18 cellular contexts compared by ENCODE assay signal in the genomic region with DNA sequence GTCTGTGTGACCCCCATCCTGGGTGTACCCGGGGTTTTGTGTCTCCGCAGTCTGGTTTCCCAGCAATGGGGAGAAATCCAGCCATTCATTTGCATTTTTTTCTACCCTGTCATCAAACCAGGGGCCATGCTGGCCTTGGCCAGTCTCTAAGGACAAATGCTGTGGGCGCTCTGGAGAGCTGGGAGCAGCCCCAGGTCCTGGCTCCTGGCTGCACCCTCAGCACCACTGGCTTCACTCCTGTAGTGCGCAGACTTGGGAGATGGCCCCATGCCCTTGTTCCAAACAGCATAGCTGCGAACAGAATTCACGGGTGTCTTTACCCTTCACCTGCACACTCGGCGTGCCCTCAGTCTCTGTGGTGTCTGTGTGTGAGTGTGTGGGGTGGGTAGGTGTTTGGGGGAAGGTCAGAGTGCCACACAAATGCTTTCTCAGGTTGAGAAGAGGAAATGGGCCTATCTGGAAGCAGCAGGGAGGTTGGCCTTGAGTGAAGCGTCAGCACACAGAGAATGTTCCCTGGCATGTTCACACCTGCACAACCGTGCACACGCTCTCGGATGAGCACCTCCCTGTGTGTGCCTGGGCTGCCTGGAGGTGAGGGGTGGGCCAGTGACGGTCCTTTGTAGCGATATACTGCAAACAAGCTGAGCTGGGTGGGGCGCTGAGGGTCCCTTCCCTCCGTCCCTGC.
DNase-seq lines count a peak whose midpoint lies in the region; ATAC-seq and TF ChIP-seq lines count a peak whose summit lies in the region.
"Had no signal": no experiment of that assay in that cellular context is flagged by ENCODE, and none has a peak within 500 bp of the region (broad histone marks: within the 10 kb centered on the region; RNA-seq: fewer than 3 reads in every experiment).

No MANE protein-coding gene starts in this region.

- H3K27me3 ChIP-seq in stomach, result no peaks in the 10 kb centered on the region
- H3K27me3 ChIP-seq: esophagus muscularis mucosa, uterus had no signal

- POLR2A ChIA-PET in activated B cell treated with CpG ODN at 0.5 μM for 24 hours (lab: Charles Lee), result no interaction called here

- CTCF ChIA-PET in activated B cell treated with CpG ODN at 0.5 μM for 24 hours (lab: Charles Lee), result no interaction called here

- H3K4me3 Mint-ChIP-seq in activated B cell treated with CpG ODN at 0.5 μM for 24 hours (no peak overlapping the region), immature natural killer cell (peak overlapping the region in 1 of 5 donors; percentile 9)
- H3K4me3 Mint-ChIP-seq: activated CD4-positive, alpha-beta T cell treated with anti-CD3 and anti-CD28 coated beads for 36 hours; activated naive CD4-positive, alpha-beta T cell treated with anti-CD3 and anti-CD28 coated beads, Interleukin-2, amount 50 U/mL, for 24 hours; CD14-positive monocyte; stimulated activated naive B cell treated with anti-CD40 and anti-IgM and Interleukin-4, amounts not matched to agents 10 μg/mL and 1 μg/mL and 100 μg/mL, for 72 hours had no signal

- H3K36me3 Mint-ChIP-seq in activated B cell treated with CpG ODN at 0.5 μM for 24 hours (ENCODE audit: low read depth) (no peaks in the 10 kb centered on the region), immature natural killer cell (peaks cover 0 to 4% (median 1%) of the 10 kb centered on the region in 3 donors)
- H3K36me3 Mint-ChIP-seq: activated naive CD4-positive, alpha-beta T cell treated with anti-CD3 and anti-CD28 coated beads, Interleukin-2, amount 50 U/mL, for 24 hours; CD14-positive monocyte; stimulated activated naive B cell treated with anti-CD40 and anti-IgM and Interleukin-4, amounts not matched to agents 10 μg/mL and 1 μg/mL and 100 μg/mL, for 72 hours had no signal

- H3K9me3 Mint-ChIP-seq in activated B cell treated with CpG ODN at 0.5 μM for 24 hours, result peaks cover 3% of the 10 kb centered on the region
- H3K9me3 Mint-ChIP-seq in immature natural killer cell, result peaks cover 0 to 5% (median 0%) of the 10 kb centered on the region in 6 donors
- H3K9me3 Mint-ChIP-seq: activated naive CD4-positive, alpha-beta T cell treated with anti-CD3 and anti-CD28 coated beads, Interleukin-2, amount 50 U/mL, for 24 hours had no signal

- TF ChIP-seq EP300 in stomach (IDR thresholded peaks at IDR 0.05), result no peak

- intact Hi-C loops in activated B cell treated with CpG ODN at 0.5 μM for 24 hours (cut with micrococcal nuclease) (no loop called here), stomach (cut with DNase I; ENCODE audit: low total_unique reads) (no loop called here)

- H3K4me3 ChIP-seq in stomach, result no peak overlapping the region
- H3K4me3 ChIP-seq: esophagus muscularis mucosa, PC-9, uterus had no signal

- H3K36me3 ChIP-seq in stomach, result no peaks in the 10 kb centered on the region
- H3K36me3 ChIP-seq: esophagus muscularis mucosa, uterus had no signal

- H3K27me3 Mint-ChIP-seq in activated B cell treated with CpG ODN at 0.5 μM for 24 hours, result no peaks in the 10 kb centered on the region
- H3K27me3 Mint-ChIP-seq in immature natural killer cell (ENCODE audit: low read depth in 3 of 3), result peaks cover 2 to 8% (median 5%) of the 10 kb centered on the region in 3 donors
- H3K27me3 Mint-ChIP-seq: activated CD4-positive, alpha-beta T cell treated with anti-CD3 and anti-CD28 coated beads for 36 hours; activated naive CD4-positive, alpha-beta T cell treated with anti-CD3 and anti-CD28 coated beads, Interleukin-2, amount 50 U/mL, for 24 hours; stimulated activated naive B cell treated with anti-CD40 and anti-IgM and Interleukin-4, amounts not matched to agents 10 μg/mL and 1 μg/mL and 100 μg/mL, for 72 hours had no signal

- H3K4me1 Mint-ChIP-seq in activated B cell treated with CpG ODN at 0.5 μM for 24 hours (no peaks in the 10 kb centered on the region), immature natural killer cell (peaks cover 20 to 25% of the 10 kb centered on the region in 2 donors)

- 66 to 75% (median 67%) methylated on average over 12 to 16 of the region's 16 CpGs for WGBS in stomach, 5 donors

- H3K27ac Mint-ChIP-seq in activated B cell treated with CpG ODN at 0.5 μM for 24 hours (no peak overlapping the region), immature natural killer cell (no peak overlapping the region)
- H3K27ac Mint-ChIP-seq: activated CD4-positive, alpha-beta T cell treated with anti-CD3 and anti-CD28 coated beads for 36 hours; activated naive CD4-positive, alpha-beta T cell treated with anti-CD3 and anti-CD28 coated beads, Interleukin-2, amount 50 U/mL, for 24 hours; CD14-positive monocyte; stimulated activated naive B cell treated with anti-CD40 and anti-IgM and Interleukin-4, amounts not matched to agents 10 μg/mL and 1 μg/mL and 100 μg/mL, for 72 hours had no signal

- peaks cover 0 to 6% (median 5%) of the 10 kb centered on the region in 4 donors for H3K9me3 ChIP-seq in stomach
- H3K9me3 ChIP-seq: uterus had no signal

- TF ChIP-seq POLR2A in stomach (IDR thresholded peaks at IDR 0.05), result no peak

- DNase-seq in NCI-H2196 treated with DMSO at 0.1 percent for 48 hours (lab: John Stamatoyannopoulos, UW; ENCODE audit: unreplicated experiment) (peak; percentile 45), NCI-H2196 (lab: John Stamatoyannopoulos, UW; ENCODE audit: unreplicated experiment) (no peak), activated B cell treated with CpG ODN at 0.5 μM for 24 hours (peak; percentile 4), left lobe of liver (ENCODE audit: low spot score) (peak; percentile 41), stomach (peak; percentile 22), GF-D8 (lab: John Stamatoyannopoulos, UW) (no peak), immature natural killer cell (no peak)
- no peak for DNase-seq in stimulated activated naive CD8-positive, alpha-beta T cell treated with anti-CD3 and anti-CD28 coated beads, Interleukin-15, Interleukin-2, amounts not matched to agents 100 U/mL and 50 U/mL, for 24 hours
- DNase-seq: activated CD4-positive, alpha-beta T cell treated with anti-CD3 and anti-CD28 coated beads for 36 hours; KBM-7; NCI-H524 treated with DMSO at 0.1 percent for 48 hours; PC-9; stimulated activated naive B cell treated with anti-CD40 and anti-IgM and Interleukin-4, amounts not matched to agents 10 μg/mL and 1 μg/mL and 100 μg/mL, for 72 hours; T-helper 9 cell; uterus had no signal

- ATAC-seq in activated B cell treated with CpG ODN at 0.5 μM for 24 hours (ENCODE audit: low read depth) (no peak), left lobe of liver (no peak)
- ATAC-seq in stimulated activated naive CD8-positive, alpha-beta T cell treated with anti-CD3 and anti-CD28 coated beads, Interleukin-15, Interleukin-2, amounts not matched to agents 100 U/mL and 50 U/mL, for 24 hours, result no peak
- ATAC-seq: activated CD4-positive, alpha-beta T cell treated with anti-CD3 and anti-CD28 coated beads for 36 hours; stimulated activated naive B cell treated with anti-CD40 and anti-IgM and Interleukin-4, amounts not matched to agents 10 μg/mL and 1 μg/mL and 100 μg/mL, for 72 hours had no signal

- TF ChIP-seq CTCF in activated B cell treated with CpG ODN at 0.5 μM for 24 hours (IDR thresholded peaks at IDR 0.05), result no peak
- no peak for TF ChIP-seq CTCF in stomach (IDR thresholded peaks at IDR 0.05)

- peaks cover 0 to 11% (median 6%) of the 10 kb centered on the region in 4 donors for H3K4me1 ChIP-seq in stomach
- H3K4me1 ChIP-seq: uterus had no signal

- H3K27ac ChIP-seq in stomach, result peak overlapping the region in 4 of 5 donors; percentile 29 to 70 (median 35)
- H3K27ac ChIP-seq: PC-9, uterus had no signal

Comparison
In these comparisons a context has a peak if more than half of its experiments do, and no peak if none do; other contexts are left out.
1. DNase-seq: peak in NCI-H2196 treated with DMSO at 0.1 percent for 48 hours (single experiment), activated B cell treated with CpG ODN at 0.5 μM for 24 hours (single experiment), left lobe of liver (single experiment) and stomach (single experiment); none in NCI-H2196 (single experiment), stimulated activated naive CD8-positive, alpha-beta T cell treated with anti-CD3 and anti-CD28 coated beads, Interleukin-15, Interleukin-2, amounts not matched to agents 100 U/mL and 50 U/mL, for 24 hours (single experiment), GF-D8 (single experiment) and immature natural killer cell (0 of 3).